ENCODE assay signal across 1 cellular context in genomic region chr7:30805931-30806330, GRCh38.
TF ChIP-seq lines count a peak whose summit lies in the region.

No MANE protein-coding gene starts in this region.

TF ChIP-seq in IMR-90, 13 proteins besides CTCF, POLR2A, EP300 and RAD21 (continued from another document):
- no peak for TF ChIP-seq USF2 (IDR thresholded peaks at IDR 0.05; ENCODE audit: low read depth, low read length)
